In the genomic region with DNA sequence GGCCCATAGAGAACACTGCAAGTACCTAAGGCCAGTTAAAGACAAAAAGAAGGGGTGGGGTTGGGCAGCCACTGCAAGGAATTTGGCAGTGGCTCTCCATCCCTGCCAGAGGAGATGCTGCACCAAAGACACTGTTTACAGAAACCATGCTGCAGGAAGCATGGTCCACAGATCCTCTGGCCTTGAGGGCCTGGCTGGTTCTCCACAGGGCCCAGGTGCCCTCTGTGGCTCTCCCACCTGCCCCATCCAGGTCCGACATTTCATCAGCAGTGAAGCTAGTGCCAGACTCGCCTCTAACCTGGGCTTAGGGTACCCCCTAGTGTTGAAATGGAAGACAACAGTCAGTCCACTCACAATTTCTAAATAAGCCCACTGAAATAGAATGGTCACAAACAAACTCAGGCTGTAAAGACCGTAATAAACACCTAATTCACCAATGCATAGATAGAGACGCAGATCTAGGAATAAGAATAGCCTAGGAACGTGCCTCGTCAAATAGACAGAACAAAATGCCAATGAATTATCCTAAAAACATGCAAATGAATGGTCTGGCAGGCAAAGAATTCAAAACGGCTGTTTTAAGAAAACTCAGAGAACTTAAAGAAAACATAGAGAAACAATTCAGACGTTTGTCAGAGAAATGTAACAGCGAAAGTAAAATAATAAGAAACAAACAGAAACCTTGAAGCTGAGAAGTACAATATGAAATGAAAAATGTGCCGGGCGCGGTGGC, we compare ENCODE assay signal across 9 cellular contexts. TPM values are rescaled to one million over a fixed set of nuclear protein-coding genes. Genes with fewer than 3 reads are reported as not detected.
A peak's percentile ranks its signal among the peaks of the same experiment; 100 is the strongest.
DNase-seq lines count a peak whose midpoint lies in the region; ATAC-seq, FAIRE-seq and TF ChIP-seq lines count a peak whose summit lies in the region.
"Had no signal": no experiment of that assay in that cellular context is flagged by ENCODE, and none has a peak within 500 bp of the region (broad histone marks: within the 10 kb centered on the region; RNA-seq: fewer than 3 reads in every experiment).

No MANE protein-coding gene starts in this region.

- H4K5ac ChIP-seq in mesendoderm (ENCODE audit: low read length) = no peak overlapping the region

- no peak overlapping the region for H3K23ac ChIP-seq in mesendoderm (ENCODE audit: low read length)

- no peaks in the 10 kb centered on the region for H3K9me3 Mint-ChIP-seq in T-helper 2 cell treated with Interferon-gamma antibody and Interleukin-4, amounts not matched to agents 5 μg/mL and 100 μg/mL, for 36 hours

- TF ChIP-seq EP300 in A549 (IDR thresholded peaks at IDR 0.05) = no peak
- TF ChIP-seq EP300 in tibial nerve (IDR thresholded peaks at IDR 0.05) = no peak

- TF ChIP-seq CTCF in A549 (IDR thresholded peaks at IDR 0.05) (peak; percentile 91), GM12865 (IDR thresholded peaks at IDR 0.05; ENCODE audit: insufficient read depth, low read depth, low read length, missing control alignments) (peak; percentile 65), tibial nerve (IDR thresholded peaks at IDR 0.05) (peak in 4 of 5 experiments; percentile 9 to 48 (median 42)), lower leg skin (IDR thresholded peaks at IDR 0.05) (no peak)

- H3K9me3 ChIP-seq in A549 = no peaks in the 10 kb centered on the region
- H3K9me3 ChIP-seq in tibial nerve = no peaks in the 10 kb centered on the region

- no peaks in the 10 kb centered on the region for H3K36me3 Mint-ChIP-seq in T-helper 2 cell treated with Interferon-gamma antibody and Interleukin-4, amounts not matched to agents 5 μg/mL and 100 μg/mL, for 36 hours (ENCODE audit: low read depth)

- H2BK15ac ChIP-seq in mesendoderm (replicated peaks; ENCODE audit: low read depth) = no peak overlapping the region

- H3K36me3 ChIP-seq in mesendoderm (ENCODE audit: control insufficient read depth, insufficient read depth, low read length) = no peaks in the 10 kb centered on the region
- H3K36me3 ChIP-seq in tibial nerve = no peaks in the 10 kb centered on the region

- peak; percentile 86 to 96 for TF ChIP-seq RAD21 in A549 (conservative IDR thresholded peaks at IDR 0.05 in 1 of 2, IDR thresholded peaks at IDR 0.05 in 1 of 2)

- H3K27ac Mint-ChIP-seq in T-helper 2 cell treated with Interferon-gamma antibody and Interleukin-4, amounts not matched to agents 5 μg/mL and 100 μg/mL, for 36 hours = no peak overlapping the region

- no peak overlapping the region for H3K9ac ChIP-seq in mesendoderm (ENCODE audit: low read length)

- H2BK120ac ChIP-seq in mesendoderm (ENCODE audit: low read depth, low read length) = no peak overlapping the region

- POLR2A ChIA-PET in A549 (lab: Yijun Ruan, JAX) = interaction anchor here (0.6 kb wide), 1 partner anchor 112 kb away, joined by 6 read pairs; the partner anchor contains the start of gene CEACAM5

- WGBS in A549 (ENCODE audit: missing lambda C conversion rate) = 28% methylated on average over 12 of the region's 12 CpGs
- WGBS in mesendoderm (ENCODE audit: extremely low coverage, insufficient coverage, low lambda C conversion rate) = no CpG with 5 or more reads among the region's 12 CpGs
- WGBS in tibial nerve, 2 donors = 37 to 40% methylated on average over 12 of the region's 12 CpGs
- WGBS in lower leg skin, 2 donors = 39 to 41% methylated on average over 12 of the region's 12 CpGs

- CTCF ChIA-PET in A549 (lab: Yijun Ruan, JAX) = interaction anchor here (0.5 to 18.4 kb wide), 35 partner anchors 10 to 428 kb away, joined by 3 to 428 read pairs (median 5); partner anchors contain the start of genes CEACAM3, CEACAM6 and RPS19

- peak; percentile 92 to 96 for ATAC-seq in A549

- H3K4me1 ChIP-seq in A549 (no peaks in the 10 kb centered on the region), mesendoderm (ENCODE audit: control insufficient read depth, low read depth, low read length) (no peaks in the 10 kb centered on the region), tibial nerve (no peaks in the 10 kb centered on the region)

- no peak overlapping the region for H2AK5ac ChIP-seq in mesendoderm (ENCODE audit: low read length)

- TF ChIP-seq POLR2A in A549 (IDR thresholded peaks at IDR 0.05; ENCODE audit: low read length) = no peak
- no peak for TF ChIP-seq POLR2A in tibial nerve (IDR thresholded peaks at IDR 0.05)
- no peak for TF ChIP-seq POLR2A in lower leg skin (IDR thresholded peaks at IDR 0.05)

- DNase-seq in A549 (ENCODE audit: low read depth in 1 of 2, low spot score in 1 of 2) (peak; percentile 82 to 94), GM12865 (ENCODE audit: low read depth) (peak; percentile 67), NCI-H187 treated with DMSO at 0.1 percent for 48 hours (lab: John Stamatoyannopoulos, UW) (peak; percentile 77), mesendoderm (peak; percentile 73), tibial nerve (ENCODE audit: low spot score in 2 of 2) (no peak), lower leg skin (ENCODE audit: low spot score in 2 of 2) (no peak)
- DNase-seq in T-helper 2 cell treated with Interferon-gamma antibody and Interleukin-4, amounts not matched to agents 5 μg/mL and 100 μg/mL, for 36 hours (ENCODE audit: low spot score) = peak; percentile 25
- peak; percentile 39 for DNase-seq in central memory CD4-positive, alpha-beta T cell

- peak; percentile 99 for FAIRE-seq in A549 (lab: Jason Lieb, UNC)

- no peak overlapping the region for H3K4me3 Mint-ChIP-seq in T-helper 2 cell treated with Interferon-gamma antibody and Interleukin-4, amounts not matched to agents 5 μg/mL and 100 μg/mL, for 36 hours

- no peak overlapping the region for H4K8ac ChIP-seq in mesendoderm (ENCODE audit: low read depth, low read length)

- H3K4me2 ChIP-seq in A549 (no peak overlapping the region), mesendoderm (ENCODE audit: low read length) (no peak overlapping the region)

- H3K56ac ChIP-seq in mesendoderm (ENCODE audit: low read length) = no peak overlapping the region

- no peak overlapping the region for H2BK5ac ChIP-seq in mesendoderm (ENCODE audit: low read length)

- H3K27me3 ChIP-seq in mesendoderm (ENCODE audit: insufficient read depth, low read length, poor library complexity) = no peaks in the 10 kb centered on the region
- H3K27me3 ChIP-seq in tibial nerve = no peaks in the 10 kb centered on the region

- H3K79me2 ChIP-seq in mesendoderm (ENCODE audit: control insufficient read depth, insufficient read depth, low read length) = no peaks in the 10 kb centered on the region

- no peaks in the 10 kb centered on the region for H3K79me1 ChIP-seq in mesendoderm (ENCODE audit: low read length)

- H3K4me3 ChIP-seq in A549 = no peak overlapping the region
- H3K4me3 ChIP-seq in GM12865 (ENCODE audit: low read depth, low read length) = no peak overlapping the region
- no peak overlapping the region for H3K4me3 ChIP-seq in mesendoderm (ENCODE audit: low read length)
- no peak overlapping the region for H3K4me3 ChIP-seq in tibial nerve
- no peak overlapping the region for H3K4me3 ChIP-seq in lower leg skin (ENCODE audit: low read depth, poor library complexity, severe bottlenecking)

- no peak overlapping the region for H3K18ac ChIP-seq in mesendoderm (ENCODE audit: low read length)

- intact Hi-C loops in lower leg skin (cut with DNase I; ENCODE audit: low total_unique reads) = no loop called here

- H3K27me3 Mint-ChIP-seq in T-helper 2 cell treated with Interferon-gamma antibody and Interleukin-4, amounts not matched to agents 5 μg/mL and 100 μg/mL, for 36 hours (ENCODE audit: low read depth) = peaks cover 18% of the 10 kb centered on the region

- H3K27ac ChIP-seq in A549 = no peak overlapping the region
- H3K27ac ChIP-seq in mesendoderm (ENCODE audit: low read depth, low read length) = no peak overlapping the region
- H3K27ac ChIP-seq in tibial nerve = no peak overlapping the region

- H3K4me1 Mint-ChIP-seq in T-helper 2 cell treated with Interferon-gamma antibody and Interleukin-4, amounts not matched to agents 5 μg/mL and 100 μg/mL, for 36 hours (ENCODE audit: low read depth) = no peaks in the 10 kb centered on the region

- H3K4ac ChIP-seq in mesendoderm (ENCODE audit: low read depth, low read length) = no peak overlapping the region

RNA-seq across cellular contexts. Expression of gene LYPD4, which starts 23.3 kb away (rescaled TPM):
- polyA plus RNA-seq in A549 (2011; rRNA removed) (not detected in 2 replicates), A549 (2017; fragmentation: RNase III; extraction: RNeasy Plus Mini Kit Qiagen cat#74134 plus additional on column Dnase treatment) (not detected in 3 replicates)
- polyA plus RNA-seq in A549 (2012; cell fraction: cytosol; rRNA removed) = not detected in 2 replicates
- not detected in 2 replicates for polyA plus RNA-seq in A549 (2012; cell fraction: nucleus; rRNA removed)
- not detected in 2 replicates for polyA minus RNA-seq in A549 (2011; rRNA and poly(A)+ RNA removed)
- polyA plus RNA-seq in mesendoderm (2013, experiment 1 of 2) = not detected
- not detected for polyA plus RNA-seq in mesendoderm (2013, experiment 2 of 2)
- total RNA-seq in tibial nerve (not detected), lower leg skin (not detected)
- polyA plus RNA-seq: esophagus had no signal

RNA-seq across cellular contexts. Expression of gene DMRTC2, which starts 23.7 kb away (rescaled TPM):
- polyA plus RNA-seq in A549 (2011; rRNA removed) (not detected in 2 replicates), A549 (2017; fragmentation: RNase III; extraction: RNeasy Plus Mini Kit Qiagen cat#74134 plus additional on column Dnase treatment) (not detected in 3 replicates)
- polyA plus RNA-seq in A549 (2012; cell fraction: cytosol; rRNA removed) = not detected in 2 replicates
- polyA plus RNA-seq in A549 (2012; cell fraction: nucleus; rRNA removed) = not detected in 2 replicates
- not detected in 2 replicates for polyA minus RNA-seq in A549 (2011; rRNA and poly(A)+ RNA removed)
- polyA plus RNA-seq in mesendoderm (2013, experiment 1 of 2) = not detected
- not detected for polyA plus RNA-seq in mesendoderm (2013, experiment 2 of 2)
- total RNA-seq in tibial nerve (not detected), lower leg skin (not detected)

RNA-seq across cellular contexts. Expression of gene CEACAM3, which starts 24.8 kb away (rescaled TPM):
- polyA plus RNA-seq in A549 (2011; rRNA removed) = not detected in 2 replicates
- not detected in 2 replicates for polyA plus RNA-seq in A549 (2012; cell fraction: cytosol; rRNA removed)
- not detected in 2 replicates for polyA plus RNA-seq in A549 (2012; cell fraction: nucleus; rRNA removed)
- polyA plus RNA-seq in A549 (2017; fragmentation: RNase III; extraction: RNeasy Plus Mini Kit Qiagen cat#74134 plus additional on column Dnase treatment) = not detected in 3 replicates
- not detected in 2 replicates for polyA minus RNA-seq in A549 (2011; rRNA and poly(A)+ RNA removed)
- not detected for polyA plus RNA-seq in mesendoderm (2013, experiment 1 of 2)
- not detected for polyA plus RNA-seq in mesendoderm (2013, experiment 2 of 2)
- total RNA-seq in tibial nerve = 1 to 10 TPM in 1 of 4 donors, not detected in 3; 1.0 TPM
- total RNA-seq in lower leg skin = not detected

RNA-seq across cellular contexts. Expression of gene RPS19, which starts 38.9 kb away (rescaled TPM):
- polyA plus RNA-seq in A549 (2011; rRNA removed) (2,749 and 3,564 TPM in 2 replicates), A549 (2017; fragmentation: RNase III; extraction: RNeasy Plus Mini Kit Qiagen cat#74134 plus additional on column Dnase treatment) (7,778 to 7,989 TPM (median 7,924 TPM) in 3 replicates)
- 3,114 and 3,796 TPM in 2 replicates for polyA plus RNA-seq in A549 (2012; cell fraction: cytosol; rRNA removed)
- polyA plus RNA-seq in A549 (2012; cell fraction: nucleus; rRNA removed) = 3,748 and 4,898 TPM in 2 replicates
- polyA minus RNA-seq in A549 (2011; rRNA and poly(A)+ RNA removed) = 2,997 and 3,081 TPM in 2 replicates
- 3,019 TPM for polyA plus RNA-seq in mesendoderm (2013, experiment 1 of 2)
- 2,972 TPM for polyA plus RNA-seq in mesendoderm (2013, experiment 2 of 2)
- total RNA-seq in tibial nerve (1,000 to 10,000 TPM in 2 of 4 donors, 100 to 1,000 TPM in 2; 835 to 1,204 (median 1,038) TPM), lower leg skin (1,000 to 10,000 TPM; 1,327 to 3,048 (median 2,121) TPM)

RNA-seq across cellular contexts. Expression of gene CD79A, which starts 55.9 kb away (rescaled TPM):
- polyA plus RNA-seq in A549 (2011; rRNA removed) (0.52 and 0.57 TPM in 2 replicates), A549 (2017; fragmentation: RNase III; extraction: RNeasy Plus Mini Kit Qiagen cat#74134 plus additional on column Dnase treatment) (0.29 to 0.54 TPM (median 0.29 TPM) in 3 replicates)
- polyA plus RNA-seq in A549 (2012; cell fraction: cytosol; rRNA removed) = 0.53 and 0.65 TPM in 2 replicates
- 0.67 and 0.77 TPM in 2 replicates for polyA plus RNA-seq in A549 (2012; cell fraction: nucleus; rRNA removed)
- polyA minus RNA-seq in A549 (2011; rRNA and poly(A)+ RNA removed) = 0.41 and 0.58 TPM in 2 replicates
- 0.41 TPM for polyA plus RNA-seq in mesendoderm (2013, experiment 1 of 2)
- 0.46 TPM for polyA plus RNA-seq in mesendoderm (2013, experiment 2 of 2)
- total RNA-seq in tibial nerve (not detected), lower leg skin (under 1 TPM in 1 of 4 donors, not detected in 3; 0.81 TPM)

Comparison
In these comparisons a context has a peak if more than half of its experiments do, and no peak if none do; other contexts are left out.
1. DNase-seq: peak in A549 (2 of 2), GM12865 (single experiment), NCI-H187 treated with DMSO at 0.1 percent for 48 hours (single experiment), T-helper 2 cell treated with Interferon-gamma antibody and Interleukin-4, amounts not matched to agents 5 μg/mL and 100 μg/mL, for 36 hours (single experiment), central memory CD4-positive, alpha-beta T cell (single experiment) and mesendoderm (single experiment); none in tibial nerve (0 of 2) and lower leg skin (0 of 2).
2. CTCF ChIP-seq: peak in A549 (single experiment), GM12865 (single experiment) and tibial nerve (4 of 5); none in lower leg skin (0 of 3).